ENCODE assay signal across 11 cellular contexts in genomic region chr16:9112166-9112843, GRCh38. TPM values are rescaled to one million over a fixed set of nuclear protein-coding genes. Genes with fewer than 3 reads are reported as not detected.
DNase-seq lines count a peak whose midpoint lies in the region; ATAC-seq and TF ChIP-seq lines count a peak whose summit lies in the region.
"Had no signal": no experiment of that assay in that cellular context is flagged by ENCODE, and none has a peak within 500 bp of the region (broad histone marks: within the 10 kb centered on the region; RNA-seq: fewer than 3 reads in every experiment).

No MANE protein-coding gene starts in this region.

- POLR2A ChIA-PET in naive thymus-derived CD4-positive, alpha-beta T cell (lab: Charles Lee) = no interaction called here

- no peak overlapping the region for H3K4me3 ChIP-seq in naive thymus-derived CD4-positive, alpha-beta T cell (ENCODE audit: low read length)
- H3K4me3 ChIP-seq: esophagus squamous epithelium had no signal

- H3K9me3 Mint-ChIP-seq in HFFc6 = no peaks in the 10 kb centered on the region
- H3K9me3 Mint-ChIP-seq in effector memory CD8-positive, alpha-beta T cell = no peaks in the 10 kb centered on the region
- H3K9me3 Mint-ChIP-seq in naive thymus-derived CD4-positive, alpha-beta T cell = peaks cover 0 to 2% (median 0%) of the 10 kb centered on the region in 11 donors

- peak overlapping the region; percentile 63; the same call in 1 of the 2 replicates for H3K27ac Mint-ChIP-seq in HFFc6
- H3K27ac Mint-ChIP-seq in effector memory CD8-positive, alpha-beta T cell = peak overlapping the region; percentile 72 to 91
- H3K27ac Mint-ChIP-seq in naive thymus-derived CD4-positive, alpha-beta T cell = peak overlapping the region in 6 of 9 donors; percentile 37 to 89 (median 80)

- H3K4me1 Mint-ChIP-seq in HFFc6 (ENCODE audit: low read depth) = peaks cover 96% of the 10 kb centered on the region
- peaks cover 68 to 85% of the 10 kb centered on the region in 2 donors for H3K4me1 Mint-ChIP-seq in effector memory CD8-positive, alpha-beta T cell (ENCODE audit: low read depth in 2 of 2)
- H3K4me1 Mint-ChIP-seq in naive thymus-derived CD4-positive, alpha-beta T cell = peaks cover 65 to 100% (median 95%) of the 10 kb centered on the region in 7 donors

- H3K36me3 Mint-ChIP-seq in HFFc6 (ENCODE audit: low read depth) = peaks cover 65% of the 10 kb centered on the region
- peaks cover 93% of the 10 kb centered on the region for H3K36me3 Mint-ChIP-seq in effector memory CD8-positive, alpha-beta T cell (ENCODE audit: insufficient read depth)
- peaks cover 5 to 46% (median 40%) of the 10 kb centered on the region in 5 donors for H3K36me3 Mint-ChIP-seq in naive thymus-derived CD4-positive, alpha-beta T cell

- peaks cover 52 to 68% of the 10 kb centered on the region in 2 donors for H3K4me1 ChIP-seq in naive thymus-derived CD4-positive, alpha-beta T cell (ENCODE audit: control insufficient read depth in 2 of 2, insufficient read depth in 2 of 2, low read length in 2 of 2)

- TF ChIP-seq CTCF in 22Rv1 (IDR thresholded peaks at IDR 0.05) (no peak), HFFc6 (IDR thresholded peaks at IDR 0.05) (no peak)

- no peak overlapping the region for H3K4me3 Mint-ChIP-seq in HFFc6
- peak overlapping the region; percentile 50 to 62 for H3K4me3 Mint-ChIP-seq in effector memory CD8-positive, alpha-beta T cell
- H3K4me3 Mint-ChIP-seq in naive thymus-derived CD4-positive, alpha-beta T cell = peak overlapping the region in 9 of 10 donors; percentile 13 to 70 (median 61)

- H3K27ac ChIP-seq in 22Rv1 = peak overlapping the region; percentile 68
- H3K27ac ChIP-seq in naive thymus-derived CD4-positive, alpha-beta T cell (ENCODE audit: low read depth, low read length) = peak overlapping the region; percentile 24
- H3K27ac ChIP-seq: esophagus squamous epithelium had no signal

- peaks cover 7% of the 10 kb centered on the region for H3K27me3 Mint-ChIP-seq in HFFc6 (ENCODE audit: insufficient read depth)
- H3K27me3 Mint-ChIP-seq in effector memory CD8-positive, alpha-beta T cell = no peaks in the 10 kb centered on the region
- no peaks in the 10 kb centered on the region for H3K27me3 Mint-ChIP-seq in naive thymus-derived CD4-positive, alpha-beta T cell

- peak; percentile 18 for ATAC-seq in effector memory CD8-positive, alpha-beta T cell (replicated peaks)
- ATAC-seq in naive thymus-derived CD4-positive, alpha-beta T cell = peak; percentile 15
- no peak for ATAC-seq in GM21367 (IDR thresholded peaks at IDR 0.05; ENCODE audit: unreplicated experiment)

- no peaks in the 10 kb centered on the region for H3K27me3 ChIP-seq in naive thymus-derived CD4-positive, alpha-beta T cell (ENCODE audit: control insufficient read depth in 2 of 2, insufficient read depth in 2 of 2, low read length in 2 of 2)
- H3K27me3 ChIP-seq: esophagus squamous epithelium had no signal

- peaks cover 0 to 38% (median 18%) of the 10 kb centered on the region in 3 experiments for H3K36me3 ChIP-seq in naive thymus-derived CD4-positive, alpha-beta T cell (ENCODE audit: control insufficient read depth in 2 of 3, insufficient read depth in 3 of 3, low read length in 3 of 3)

- DNase-seq in HFFc6 = no peak
- no peak for DNase-seq in effector memory CD8-positive, alpha-beta T cell
- no peak for DNase-seq in naive thymus-derived CD4-positive, alpha-beta T cell
- no peak for DNase-seq in SW480 (ENCODE audit: low spot score)
- DNase-seq in H4 (ENCODE audit: low spot score) = no peak
- no peak for DNase-seq in posterior cingulate gyrus
- DNase-seq: anterior cingulate cortex, esophagus squamous epithelium, NCI-H2107 had no signal

- intact Hi-C loops in naive thymus-derived CD4-positive, alpha-beta T cell (cut with micrococcal nuclease) = no loop called here
- intact Hi-C loops in posterior cingulate gyrus (cut with DNase I) = no loop called here

- H3K9me3 ChIP-seq in naive thymus-derived CD4-positive, alpha-beta T cell (ENCODE audit: control insufficient read depth in 2 of 3, low read length in 3 of 3) = no peaks in the 10 kb centered on the region
- H3K9me3 ChIP-seq: esophagus squamous epithelium had no signal

- CTCF ChIA-PET in naive thymus-derived CD4-positive, alpha-beta T cell (lab: Charles Lee) = no interaction called here

RNA-seq across cellular contexts. Expression of gene HAPSTR1, which starts 20.9 kb away (rescaled TPM):
- total RNA-seq in HFFc6 (2021; fragmentation: NEBNext Ultra II Directional; extraction: Animal tissue kit (Norgen Biotek cat#: 25700)) = 10 to 100 TPM; 65.0 to 77.4 (median 72.0) TPM
- total RNA-seq in naive thymus-derived CD4-positive, alpha-beta T cell = 100 to 1,000 TPM in 2 of 5 experiments, 10 to 100 TPM in 3; 69.6 to 136 (median 87.3) TPM
- polyA plus RNA-seq in naive thymus-derived CD4-positive, alpha-beta T cell = 10 to 100 TPM; 11.4 to 17.5 TPM
- 37.0 and 45.7 TPM in 2 replicates for total RNA-seq in H4 (2014; rRNA removed; shearing (Covaris generic))
